In genomic region chr3:138942861-138943623, GRCh38 we compare ENCODE assay signal across 22 cellular contexts. TPM values are rescaled to one million over a fixed set of nuclear protein-coding genes. Genes with fewer than 3 reads are reported as not detected.
A peak's percentile ranks its signal among the peaks of the same experiment; 100 is the strongest.
DNase-seq lines count a peak whose midpoint lies in the region; ATAC-seq, FAIRE-seq and TF ChIP-seq lines count a peak whose summit lies in the region.
"Had no signal": no experiment of that assay in that cellular context is flagged by ENCODE, and none has a peak within 500 bp of the region (broad histone marks: within the 10 kb centered on the region; RNA-seq: fewer than 3 reads in every experiment).

No MANE protein-coding gene starts in this region.

- no peaks in the 10 kb centered on the region for H3K36me3 ChIP-seq in HepG2 (replicated peaks in 1 of 2; ENCODE audit: control insufficient read depth in 1 of 2, insufficient read depth in 2 of 2, low read length in 2 of 2)
- no peaks in the 10 kb centered on the region for H3K36me3 ChIP-seq in right lobe of liver
- no peaks in the 10 kb centered on the region for H3K36me3 ChIP-seq in MM.1S (replicated peaks; ENCODE audit: insufficient read depth, low read length)
- H3K36me3 ChIP-seq: MG63 had no signal

- ATAC-seq in HepG2 (peak; percentile 32), right lobe of liver (no peak), HG03097 (IDR thresholded peaks at IDR 0.05; ENCODE audit: low FRiP score, unreplicated experiment) (no peak)
- ATAC-seq: effector memory CD8-positive, alpha-beta T cell had no signal

- no peak for FAIRE-seq in HepG2 (lab: Jason Lieb, UNC)
- FAIRE-seq: G401.6, GM12892, small intestine had no signal

- H3K27ac ChIP-seq in HepG2 (ENCODE audit: extremely low read length, insufficient read depth, low read length) (no peak overlapping the region), right lobe of liver (no peak overlapping the region), dorsolateral prefrontal cortex (no peak overlapping the region), MM.1S (ENCODE audit: low read length) (no peak overlapping the region)

- no peak for TF ChIP-seq CTCF in HepG2 (CRISPR knock-in tag; IDR thresholded peaks at IDR 0.05)
- TF ChIP-seq CTCF in right lobe of liver (IDR thresholded peaks at IDR 0.05): no peak
- TF ChIP-seq CTCF in dorsolateral prefrontal cortex (IDR thresholded peaks at IDR 0.05 in 54 of 56, conservative IDR thresholded peaks at IDR 0.05 in 2 of 56; ENCODE audit: low read depth in 1 of 56, partially characterized antibody in 56 of 56): no peak
- TF ChIP-seq CTCF in MM.1S (IDR thresholded peaks at IDR 0.05; ENCODE audit: low read length): no peak

- intact Hi-C loops in HepG2 (cut with micrococcal nuclease; ENCODE audit: unreplicated experiment): loop anchor here (1.0 to 5.0 kb wide), 2 partner anchors 8 to 169 kb away; no protein-coding TSS in a partner anchor
- intact Hi-C loops in right lobe of liver (cut with DNase I): loop anchor here in 1 of 2 donors (10.0 kb wide), 1 partner anchor 382 kb away; no protein-coding TSS in a partner anchor
- intact Hi-C loops in dorsolateral prefrontal cortex (cut with DNase I): no loop called here

- H3K4me3 ChIP-seq in HepG2 (replicated peaks in 1 of 3; ENCODE audit: insufficient read depth in 1 of 3, low read depth in 2 of 3, low read length in 3 of 3) (no peak overlapping the region), right lobe of liver (no peak overlapping the region), dorsolateral prefrontal cortex (peak overlapping the region in 2 of 59 donors; percentile 2 to 17), MM.1S (ENCODE audit: low read length) (no peak overlapping the region)
- H3K4me3 ChIP-seq: MG63 had no signal

- H3K4me2 ChIP-seq in HepG2 (ENCODE audit: low read depth, low read length) (no peak overlapping the region), MM.1S (ENCODE audit: low read depth, low read length) (no peak overlapping the region)

- H3K9me3 ChIP-seq in HepG2 (ENCODE audit: low read length) (no peaks in the 10 kb centered on the region), right lobe of liver (no peaks in the 10 kb centered on the region), MM.1S (replicated peaks; ENCODE audit: insufficient read depth, low read length) (no peaks in the 10 kb centered on the region)
- H3K9me3 ChIP-seq: MG63 had no signal

- TF ChIP-seq EP300 in HepG2 (IDR thresholded peaks at IDR 0.05; ENCODE audit: low read depth in 2 of 2, low read length in 2 of 2): no peak
- no peak for TF ChIP-seq EP300 in HepG2 (CRISPR knock-in tag; IDR thresholded peaks at IDR 0.05; ENCODE audit: borderline replicate concordance)

- no TSS peak for BruUV-seq in HepG2 (replicated peaks; lab: Mats Ljungman, UMichigan)

- H4K20me1 ChIP-seq in HepG2 (ENCODE audit: insufficient read depth, low read length) (no peaks in the 10 kb centered on the region), MM.1S (ENCODE audit: insufficient read depth, low read length) (no peaks in the 10 kb centered on the region)

- in situ Hi-C loops in HepG2 (cut with HindIII; ENCODE audit: extremely low pct_ligation_motif_present, low pct_unique_long_range_greater_than_20kb): no loop called here

- no peaks in the 10 kb centered on the region for H3K79me2 ChIP-seq in HepG2 (ENCODE audit: insufficient read depth, low read length)
- H3K79me2 ChIP-seq in MM.1S (ENCODE audit: low read length): no peaks in the 10 kb centered on the region

- TF ChIP-seq RAD21 in HepG2 (CRISPR knock-in tag; IDR thresholded peaks at IDR 0.05): no peak

- POLR2A ChIA-PET in HepG2 (lab: Yijun Ruan, JAX): no interaction called here

- TF ChIP-seq POLR2A in HepG2 (IDR thresholded peaks at IDR 0.05; ENCODE audit: insufficient read depth in 1 of 2, low read depth in 2 of 2, low read length in 2 of 2) (no peak), right lobe of liver (IDR thresholded peaks at IDR 0.05) (no peak)

- no peaks in the 10 kb centered on the region for H3K9me2 ChIP-seq in MM.1S (replicated peaks; ENCODE audit: insufficient read depth, low read length)

- DNase-seq in HepG2 (ENCODE audit: low spot score) (no peak), right lobe of liver (no peak), astrocyte of the hippocampus (ENCODE audit: low read depth, low spot score) (peak; percentile 30), left kidney (ENCODE audit: low read depth, low spot score) (peak; percentile 50), dorsolateral prefrontal cortex (no peak), NCI-H2081 treated with DMSO at 0.1 percent for 48 hours (lab: John Stamatoyannopoulos, UW) (no peak), MM.1S (no peak)
- DNase-seq: activated CD4-positive, alpha-beta T cell treated with anti-CD3 and anti-CD28 coated beads for 48 hours; activated T-cell treated with anti-CD3 and anti-CD28 coated beads for 4 hours; effector memory CD8-positive, alpha-beta T cell; hypothalamus; MG63; NCI-H187; NCI-H510A; small intestine; stimulated activated CD4-positive, alpha-beta T cell treated with anti-CD3 and anti-CD28 coated beads, Interleukin-4, amount 100 ng/mL, for 24 hours; substantia nigra; T1000 had no signal

- H3K9ac ChIP-seq in HepG2 (ENCODE audit: insufficient read depth, low read depth, low read length) (no peak overlapping the region), MM.1S (ENCODE audit: low read length) (no peak overlapping the region)

- H3K27me3 ChIP-seq in HepG2 (ENCODE audit: control insufficient read depth in 1 of 2, insufficient read depth in 2 of 2, low read length in 2 of 2) (peaks cover 12 to 89% of the 10 kb centered on the region in 2 experiments), right lobe of liver (peaks cover 22 to 86% of the 10 kb centered on the region in 2 donors), dorsolateral prefrontal cortex (peaks cover 39 to 100% (median 98%) of the 10 kb centered on the region in 45 donors), MM.1S (replicated peaks; ENCODE audit: insufficient read depth, low read length) (peaks cover 24% of the 10 kb centered on the region)
- H3K27me3 ChIP-seq: MG63 had no signal

- H2AFZ ChIP-seq in HepG2 (ENCODE audit: low read length): no peak overlapping the region
- no peak overlapping the region for H2AFZ ChIP-seq in MM.1S (ENCODE audit: low read length)

- WGBS in HepG2 (ENCODE audit: low lambda C conversion rate): 35% methylated on average over 13 of the region's 25 CpGs
- 20% methylated on average over 20 of the region's 25 CpGs for WGBS in right lobe of liver (ENCODE audit: insufficient coverage, low coverage, low lambda C conversion rate, missing lambda C conversion rate)

- H3K4me1 ChIP-seq in HepG2 (ENCODE audit: insufficient read depth, low read length) (peaks cover 10% of the 10 kb centered on the region; the same call in 1 of the 2 replicates), right lobe of liver (peaks cover 0 to 36% (median 3%) of the 10 kb centered on the region in 4 donors), MM.1S (ENCODE audit: low read length) (no peaks in the 10 kb centered on the region)

- CTCF ChIA-PET in HepG2 (lab: Yijun Ruan, JAX; ENCODE audit: low intra/inter-chr PET ratio, low total read pairs): interaction anchor here (1.4 kb wide), 1 partner anchor 386 kb away, joined by 5 read pairs; no protein-coding TSS in a partner anchor

- H3F3A ChIP-seq in MM.1S (ENCODE audit: insufficient read depth, low read length): no peaks in the 10 kb centered on the region

RNA-seq across cellular contexts. Expression of gene FOXL2, which starts 3.9 kb away (rescaled TPM):
- not detected in 2 replicates for total RNA-seq in HepG2 (2016; rRNA removed; fragmentation: Illumina TruSeq; extraction: Trizol)
- not detected in 2 replicates for total RNA-seq in HepG2 (2016; cell fraction: cytosol; rRNA removed; fragmentation: Illumina TruSeq; extraction: Trizol; ENCODE audit: low read depth)
- not detected in 2 replicates for total RNA-seq in HepG2 (2016; cell fraction: insoluble cytoplasmic fraction; rRNA removed; fragmentation: Illumina TruSeq; extraction: Trizol)
- not detected in 2 replicates for total RNA-seq in HepG2 (2016; cell fraction: membrane; rRNA removed; fragmentation: Illumina TruSeq; extraction: Trizol)
- not detected in 2 replicates for total RNA-seq in HepG2 (2016; cell fraction: nucleus; rRNA removed; fragmentation: Illumina TruSeq; extraction: Trizol)
- not detected in 2 replicates for polyA plus RNA-seq in HepG2 (2011; rRNA removed)
- not detected in 2 replicates for polyA plus RNA-seq in HepG2 (2011; cell fraction: cytosol; rRNA removed)
- not detected in 2 replicates for polyA plus RNA-seq in HepG2 (2011; cell fraction: nucleus; rRNA removed)
- polyA plus RNA-seq in HepG2 (2012): not detected in 2 replicates
- not detected in 2 replicates for polyA plus RNA-seq in HepG2 (2016; cell fraction: cytosol; fragmentation: Illumina TruSeq; extraction: Trizol; ENCODE audit: low read depth)
- polyA plus RNA-seq in HepG2 (2016; cell fraction: insoluble cytoplasmic fraction; fragmentation: Illumina TruSeq; extraction: Trizol; ENCODE audit: low read depth): not detected in 2 replicates
- not detected in 2 replicates for polyA plus RNA-seq in HepG2 (2016; cell fraction: membrane; fragmentation: Illumina TruSeq; extraction: Trizol; ENCODE audit: low read depth)
- not detected in 2 replicates for polyA plus RNA-seq in HepG2 (2016; cell fraction: nucleus; fragmentation: Illumina TruSeq; extraction: Trizol; ENCODE audit: insufficient read depth, low read depth)
- 0.04 and 3.0 TPM in 2 replicates for polyA minus RNA-seq in HepG2 (2011; rRNA and poly(A)+ RNA removed; ENCODE audit: low replicate concordance)
- 0.18 TPM in 1 of 2 replicates, not detected in the other for polyA minus RNA-seq in HepG2 (2011; cell fraction: cytosol; rRNA and poly(A)+ RNA removed)
- not detected in 2 replicates for polyA minus RNA-seq in HepG2 (2011; cell fraction: nucleus; rRNA and poly(A)+ RNA removed)
- not detected for total RNA-seq in right lobe of liver
- 1 to 10 TPM in 13 of 120 experiments, under 1 TPM in 104, not detected in 3; 0.16 to 1.9 (median 0.58) TPM for total RNA-seq in dorsolateral prefrontal cortex
- total RNA-seq: mononuclear cell had no signal
- polyA plus RNA-seq: small intestine had no signal

RNA-seq across cellular contexts. Expression of gene FOXL2NB, which starts 4.0 kb away (rescaled TPM):
- total RNA-seq in HepG2 (2016; rRNA removed; fragmentation: Illumina TruSeq; extraction: Trizol) (not detected in 2 replicates), right lobe of liver (not detected), dorsolateral prefrontal cortex (1 to 10 TPM in 16 of 120 experiments, under 1 TPM in 99, not detected in 5; 0.15 to 2.3 (median 0.55) TPM)
- total RNA-seq in HepG2 (2016; cell fraction: cytosol; rRNA removed; fragmentation: Illumina TruSeq; extraction: Trizol; ENCODE audit: low read depth): not detected in 2 replicates
- total RNA-seq in HepG2 (2016; cell fraction: insoluble cytoplasmic fraction; rRNA removed; fragmentation: Illumina TruSeq; extraction: Trizol): not detected in 2 replicates
- not detected in 2 replicates for total RNA-seq in HepG2 (2016; cell fraction: membrane; rRNA removed; fragmentation: Illumina TruSeq; extraction: Trizol)
- not detected in 2 replicates for total RNA-seq in HepG2 (2016; cell fraction: nucleus; rRNA removed; fragmentation: Illumina TruSeq; extraction: Trizol)
- 0.03 TPM in 1 of 2 replicates, not detected in the other for polyA plus RNA-seq in HepG2 (2011; rRNA removed)
- not detected in 2 replicates for polyA plus RNA-seq in HepG2 (2011; cell fraction: cytosol; rRNA removed)
- polyA plus RNA-seq in HepG2 (2011; cell fraction: nucleus; rRNA removed): 0.03 and 0.10 TPM in 2 replicates
- not detected in 2 replicates for polyA plus RNA-seq in HepG2 (2012)
- polyA plus RNA-seq in HepG2 (2016; cell fraction: cytosol; fragmentation: Illumina TruSeq; extraction: Trizol; ENCODE audit: low read depth): not detected in 2 replicates
- polyA plus RNA-seq in HepG2 (2016; cell fraction: insoluble cytoplasmic fraction; fragmentation: Illumina TruSeq; extraction: Trizol; ENCODE audit: low read depth): not detected in 2 replicates
- polyA plus RNA-seq in HepG2 (2016; cell fraction: membrane; fragmentation: Illumina TruSeq; extraction: Trizol; ENCODE audit: low read depth): not detected in 2 replicates
- not detected in 2 replicates for polyA plus RNA-seq in HepG2 (2016; cell fraction: nucleus; fragmentation: Illumina TruSeq; extraction: Trizol; ENCODE audit: insufficient read depth, low read depth)
- polyA minus RNA-seq in HepG2 (2011; rRNA and poly(A)+ RNA removed; ENCODE audit: low replicate concordance): 9.2 TPM in 1 of 2 replicates, not detected in the other
- polyA minus RNA-seq in HepG2 (2011; cell fraction: cytosol; rRNA and poly(A)+ RNA removed): not detected in 2 replicates
- polyA minus RNA-seq in HepG2 (2011; cell fraction: nucleus; rRNA and poly(A)+ RNA removed): not detected in 2 replicates
- polyA plus RNA-seq: small intestine had no signal

Comparison
In these comparisons a context has a peak if more than half of its experiments do, and no peak if none do; other contexts are left out.
1. DNase-seq: peak in astrocyte of the hippocampus (single experiment) and left kidney (single experiment); none in HepG2 (single experiment), right lobe of liver (0 of 3), dorsolateral prefrontal cortex (0 of 10), NCI-H2081 treated with DMSO at 0.1 percent for 48 hours (single experiment) and MM.1S (single experiment).